In the genomic region with DNA sequence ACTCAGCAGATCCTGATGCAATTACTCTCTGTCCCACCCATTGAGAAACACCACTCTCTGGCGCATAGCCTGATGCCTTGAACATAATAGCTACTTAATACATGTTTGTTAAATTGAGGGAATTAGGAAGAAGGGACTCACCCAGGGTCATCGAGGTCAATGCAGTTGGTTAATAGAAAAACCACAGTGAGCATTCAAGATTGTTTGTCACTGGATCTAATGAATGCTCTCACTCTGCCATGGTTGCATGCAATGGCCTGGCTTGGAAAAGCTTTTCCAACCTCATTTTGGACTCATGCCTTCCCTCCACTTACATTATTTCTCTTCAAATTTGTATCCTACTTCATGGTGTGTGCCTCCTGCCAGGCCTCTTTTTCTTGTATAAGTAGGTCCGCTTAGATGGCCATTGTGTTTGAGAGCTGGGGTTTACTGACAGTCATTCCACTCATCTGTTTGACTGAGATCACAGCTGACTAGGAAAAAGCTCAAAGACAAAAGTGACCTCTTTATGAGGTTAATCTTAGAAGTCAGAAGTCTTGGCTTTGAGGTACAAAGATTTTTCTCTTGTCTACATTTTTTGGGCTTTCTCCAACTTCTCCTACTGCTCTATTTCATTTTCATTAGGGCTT, we compare ENCODE assay signal across 16 cellular contexts.
"Had no signal": no experiment of that assay in that cellular context is flagged by ENCODE, and none has a peak within 500 bp of the region (broad histone marks: within the 10 kb centered on the region; RNA-seq: fewer than 3 reads in every experiment).

No MANE protein-coding gene starts in this region.

- ATAC-seq: gastroesophageal sphincter, left colon, left ventricle myocardium superior, right cardiac atrium had no signal

- H3K9me3 ChIP-seq: gastroesophageal sphincter, neutrophil had no signal

- H3K27ac ChIP-seq: gastroesophageal sphincter, neutrophil had no signal

- H3K27me3 ChIP-seq: gastroesophageal sphincter, neutrophil had no signal

- DNase-seq: effector CD4-positive, alpha-beta T cell; glutamatergic neuron; kidney; left colon; left ventricle myocardium superior; mesenchymal stem cell; midbrain; naive B cell; right cardiac atrium; stimulated activated CD4-positive, alpha-beta T cell treated with anti-CD3 and anti-CD28 coated beads, Interleukin-2, amount 100 ng/mL, for 48 hours; stimulated activated naive CD4-positive, alpha-beta T cell treated with Interleukin-2 at 50 U/mL for 16 hours; trophoblast cell had no signal

- H3K4me3 ChIP-seq: gastroesophageal sphincter, lung, smooth muscle cell had no signal

- H3K4me1 ChIP-seq: gastroesophageal sphincter had no signal

- H3K36me3 ChIP-seq: gastroesophageal sphincter, neutrophil had no signal

- H3K4me2 ChIP-seq: smooth muscle cell had no signal
